Comparison of ENCODE assay signal across 1 cellular context in genomic region chr4:152715076-152715475, GRCh38.
TF ChIP-seq lines count a peak whose summit lies in the region.

No MANE protein-coding gene starts in this region.

TF ChIP-seq in GM23338, 12 proteins besides CTCF, POLR2A, EP300 and RAD21:
- TF ChIP-seq ZNF462 (CRISPR knock-in tag; IDR thresholded peaks at IDR 0.05): no peak
- TF ChIP-seq CREB1 (CRISPR knock-in tag; IDR thresholded peaks at IDR 0.05; ENCODE audit: low read depth): no peak
TF ChIP-seq in GM23338: peak in this region for 0.
